1 cellular context compared by ENCODE assay signal in the genomic region with DNA sequence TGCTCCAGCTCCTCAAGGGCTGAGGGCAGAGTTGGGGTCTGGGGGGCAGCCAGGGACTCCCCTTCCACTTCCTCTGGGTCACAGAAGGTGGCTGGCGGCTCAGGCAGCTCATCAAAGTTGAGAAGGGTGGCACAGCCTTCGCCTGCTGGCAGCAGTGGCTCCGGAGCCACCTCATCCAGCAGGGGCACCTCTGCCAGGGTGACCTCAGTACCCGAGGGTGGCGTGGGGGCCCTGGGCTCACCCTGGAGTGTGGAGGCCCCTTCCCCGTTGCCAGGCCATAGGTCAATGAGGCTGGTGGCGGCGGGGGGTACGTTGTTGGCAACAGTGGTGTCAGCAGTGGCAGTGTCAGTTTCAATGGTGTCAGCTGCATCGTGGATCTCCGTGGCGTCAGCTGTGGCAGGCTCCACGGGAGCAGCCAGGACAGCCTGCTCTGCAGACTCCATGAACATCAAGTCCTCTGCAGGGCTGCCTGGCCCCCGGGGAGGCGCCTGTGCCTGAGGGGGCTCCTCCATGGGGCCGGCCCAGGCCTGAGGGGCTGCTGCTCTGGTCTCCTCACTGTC.
TF ChIP-seq lines count a peak whose summit lies in the region.

No MANE protein-coding gene starts in this region.

TF ChIP-seq in SK-N-SH, 30 proteins besides CTCF, POLR2A, EP300 and RAD21 (continued from another document):
- TF ChIP-seq ZBTB33 (IDR thresholded peaks at IDR 0.05; ENCODE audit: borderline replicate concordance, low read depth) (no peak), POLR2AphosphoS5 (IDR thresholded peaks at IDR 0.05; ENCODE audit: low read depth, low read length) (no peak), FOXM1 (IDR thresholded peaks at IDR 0.05; ENCODE audit: low read depth) (no peak), CHD2 (IDR thresholded peaks at IDR 0.05; ENCODE audit: low read length, partially characterized antibody) (no peak), MAX (IDR thresholded peaks at IDR 0.05; ENCODE audit: low read depth) (no peak), NFIC (IDR thresholded peaks at IDR 0.05; ENCODE audit: borderline replicate concordance) (no peak), SMC3 (IDR thresholded peaks at IDR 0.05; ENCODE audit: low read depth, low read length) (no peak), TAF1 (IDR thresholded peaks at IDR 0.05; ENCODE audit: borderline replicate concordance, low read depth, low read length) (no peak), SIN3A (IDR thresholded peaks at IDR 0.05; ENCODE audit: borderline replicate concordance, low read depth, low read length) (no peak), YY1 (IDR thresholded peaks at IDR 0.05; ENCODE audit: low read depth) (no peak), RFX5 (IDR thresholded peaks at IDR 0.05; ENCODE audit: low read length) (no peak), IRF3 (IDR thresholded peaks at IDR 0.05; ENCODE audit: low read depth, low read length) (no peak), MEF2A (IDR thresholded peaks at IDR 0.05; ENCODE audit: borderline replicate concordance, low read depth) (no peak), GABPA (IDR thresholded peaks at IDR 0.05; ENCODE audit: low read depth) (no peak), RXRA (IDR thresholded peaks at IDR 0.05; ENCODE audit: borderline replicate concordance, low read depth) (no peak)
- TF ChIP-seq, protein P1, sequence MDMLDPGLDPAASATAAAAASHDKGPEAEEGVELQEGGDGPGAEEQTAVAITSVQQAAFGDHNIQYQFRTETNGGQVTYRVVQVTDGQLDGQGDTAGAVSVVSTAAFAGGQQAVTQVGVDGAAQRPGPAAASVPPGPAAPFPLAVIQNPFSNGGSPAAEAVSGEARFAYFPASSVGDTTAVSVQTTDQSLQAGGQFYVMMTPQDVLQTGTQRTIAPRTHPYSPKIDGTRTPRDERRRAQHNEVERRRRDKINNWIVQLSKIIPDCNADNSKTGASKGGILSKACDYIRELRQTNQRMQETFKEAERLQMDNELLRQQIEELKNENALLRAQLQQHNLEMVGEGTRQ (IDR thresholded peaks at IDR 0.05; ENCODE audit: borderline replicate concordance, low read depth, low read length): no peak
